In the genomic region with DNA sequence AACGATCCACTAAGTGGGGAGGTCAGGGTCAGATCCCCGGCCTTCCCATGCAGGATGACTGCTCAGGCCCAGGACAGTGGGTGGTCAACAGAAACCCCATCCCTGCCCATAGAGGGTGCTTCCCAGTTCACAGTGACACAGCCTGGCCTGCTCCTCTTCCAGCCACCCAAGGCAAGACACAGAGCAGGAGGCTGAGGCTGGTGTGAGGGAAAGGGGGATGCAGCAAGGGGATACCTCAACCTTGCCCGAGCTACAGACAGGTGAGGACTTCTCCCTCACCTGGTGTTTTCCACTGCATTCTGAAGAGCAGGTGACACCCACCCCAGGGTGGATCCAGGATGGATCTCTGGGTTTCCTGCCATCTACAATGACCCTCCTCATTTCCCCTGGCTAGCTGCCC, we compare ENCODE assay signal across 14 cellular contexts.
DNase-seq lines count a peak whose midpoint lies in the region; ATAC-seq and TF ChIP-seq lines count a peak whose summit lies in the region.
"Had no signal": no experiment of that assay in that cellular context is flagged by ENCODE, and none has a peak within 500 bp of the region (broad histone marks: within the 10 kb centered on the region; RNA-seq: fewer than 3 reads in every experiment).

No MANE protein-coding gene starts in this region.

- no peak overlapping the region for H3K4me3 Mint-ChIP-seq in activated CD4-positive, alpha-beta memory T cell treated with anti-CD3 and anti-CD28 coated beads for 36 hours
- no peak overlapping the region for H3K4me3 Mint-ChIP-seq in activated CD4-positive, alpha-beta memory T cell treated with anti-CD3 and anti-CD28 coated beads, Interleukin-2, amount 10 ng/mL, durations not matched to agents 7 days and 5 days
- no peak overlapping the region for H3K4me3 Mint-ChIP-seq in osteocyte (ENCODE audit: unreplicated experiment)
- no peak overlapping the region for H3K4me3 Mint-ChIP-seq in type B pancreatic cell
- H3K4me3 Mint-ChIP-seq: CD8-positive, alpha-beta memory T cell; GM23338 had no signal

- CTCF ChIA-PET in activated CD4-positive, alpha-beta memory T cell treated with anti-CD3 and anti-CD28 coated beads for 36 hours (lab: Charles Lee), result no interaction called here
- CTCF ChIA-PET in activated CD4-positive, alpha-beta memory T cell treated with anti-CD3 and anti-CD28 coated beads, Interleukin-2, amount 10 ng/mL, durations not matched to agents 7 days and 5 days (lab: Charles Lee), result no interaction called here

- intact Hi-C loops in activated CD4-positive, alpha-beta memory T cell treated with anti-CD3 and anti-CD28 coated beads for 36 hours (cut with micrococcal nuclease), result no loop called here

- H3K27ac Mint-ChIP-seq in activated CD4-positive, alpha-beta memory T cell treated with anti-CD3 and anti-CD28 coated beads for 36 hours, result no peak overlapping the region
- no peak overlapping the region for H3K27ac Mint-ChIP-seq in activated CD4-positive, alpha-beta memory T cell treated with anti-CD3 and anti-CD28 coated beads, Interleukin-2, amount 10 ng/mL, durations not matched to agents 7 days and 5 days
- H3K27ac Mint-ChIP-seq in osteocyte (ENCODE audit: unreplicated experiment) (no peak overlapping the region), type B pancreatic cell (no peak overlapping the region)
- H3K27ac Mint-ChIP-seq: CD8-positive, alpha-beta memory T cell; GM23338 had no signal

- H3K4me1 ChIP-seq in RWPE2 (ENCODE audit: insufficient read depth, poor library complexity, severe bottlenecking), result no peaks in the 10 kb centered on the region
- H3K4me1 ChIP-seq: Caco-2 had no signal

- DNase-seq in activated CD4-positive, alpha-beta memory T cell treated with anti-CD3 and anti-CD28 coated beads for 36 hours, result peak; percentile 6
- no peak for DNase-seq in activated CD4-positive, alpha-beta memory T cell treated with anti-CD3 and anti-CD28 coated beads, Interleukin-2, amount 10 ng/mL, durations not matched to agents 7 days and 5 days
- peak; percentile 49 for DNase-seq in RWPE2 (ENCODE audit: low spot score)
- DNase-seq in osteocyte (ENCODE audit: extremely low spot score, unreplicated experiment), result peak; percentile 40
- DNase-seq in type B pancreatic cell (ENCODE audit: extremely low spot score, unreplicated experiment), result peak; percentile 50
- DNase-seq in HK-2 (ENCODE audit: unreplicated experiment), result no peak
- DNase-seq: 8988T; AML-193; CD8-positive, alpha-beta memory T cell; GF-D8 had no signal

- no peaks in the 10 kb centered on the region for H3K4me1 Mint-ChIP-seq in activated CD4-positive, alpha-beta memory T cell treated with anti-CD3 and anti-CD28 coated beads for 36 hours (ENCODE audit: low read depth)
- H3K4me1 Mint-ChIP-seq in activated CD4-positive, alpha-beta memory T cell treated with anti-CD3 and anti-CD28 coated beads, Interleukin-2, amount 10 ng/mL, durations not matched to agents 7 days and 5 days, result no peaks in the 10 kb centered on the region
- H3K4me1 Mint-ChIP-seq in osteocyte (ENCODE audit: unreplicated experiment) (no peaks in the 10 kb centered on the region), type B pancreatic cell (ENCODE audit: unreplicated experiment) (peaks cover 6% of the 10 kb centered on the region)
- H3K4me1 Mint-ChIP-seq: CD8-positive, alpha-beta memory T cell had no signal

- no peak overlapping the region for H3K4me3 ChIP-seq in RWPE2 (ENCODE audit: severe bottlenecking)
- H3K4me3 ChIP-seq: BLaER1, GM23338 had no signal

- peaks cover 2% of the 10 kb centered on the region for H3K9me3 Mint-ChIP-seq in activated CD4-positive, alpha-beta memory T cell treated with anti-CD3 and anti-CD28 coated beads for 36 hours
- H3K9me3 Mint-ChIP-seq in activated CD4-positive, alpha-beta memory T cell treated with anti-CD3 and anti-CD28 coated beads, Interleukin-2, amount 10 ng/mL, durations not matched to agents 7 days and 5 days, result peaks cover 3% of the 10 kb centered on the region
- peaks cover 5% of the 10 kb centered on the region for H3K9me3 Mint-ChIP-seq in osteocyte (ENCODE audit: unreplicated experiment)
- no peaks in the 10 kb centered on the region for H3K9me3 Mint-ChIP-seq in type B pancreatic cell

- TF ChIP-seq CTCF in RWPE2 (IDR thresholded peaks at IDR 0.05; ENCODE audit: poor library complexity, severe bottlenecking), result no peak
- no peak for TF ChIP-seq CTCF in osteocyte (IDR thresholded peaks at IDR 0.05)
- TF ChIP-seq CTCF in type B pancreatic cell (conservative IDR thresholded peaks at IDR 0.05), result no peak

- H3K36me3 Mint-ChIP-seq in activated CD4-positive, alpha-beta memory T cell treated with anti-CD3 and anti-CD28 coated beads for 36 hours, result no peaks in the 10 kb centered on the region
- no peaks in the 10 kb centered on the region for H3K36me3 Mint-ChIP-seq in activated CD4-positive, alpha-beta memory T cell treated with anti-CD3 and anti-CD28 coated beads, Interleukin-2, amount 10 ng/mL, durations not matched to agents 7 days and 5 days (ENCODE audit: low read depth)
- H3K36me3 Mint-ChIP-seq in osteocyte (ENCODE audit: unreplicated experiment), result no peaks in the 10 kb centered on the region
- no peaks in the 10 kb centered on the region for H3K36me3 Mint-ChIP-seq in type B pancreatic cell

- H3K27ac ChIP-seq in RWPE2 (ENCODE audit: poor library complexity, severe bottlenecking), result no peak overlapping the region
- H3K27ac ChIP-seq: BLaER1 had no signal

- H3K27me3 ChIP-seq in RWPE2 (ENCODE audit: insufficient read depth, poor library complexity, severe bottlenecking), result peaks cover 18% of the 10 kb centered on the region
- H3K27me3 ChIP-seq: BLaER1 had no signal

- H3K36me3 ChIP-seq in RWPE2 (ENCODE audit: low read depth), result no peaks in the 10 kb centered on the region
- H3K36me3 ChIP-seq: BLaER1 had no signal

- POLR2A ChIA-PET in activated CD4-positive, alpha-beta memory T cell treated with anti-CD3 and anti-CD28 coated beads for 36 hours (lab: Charles Lee), result no interaction called here
- POLR2A ChIA-PET in activated CD4-positive, alpha-beta memory T cell treated with anti-CD3 and anti-CD28 coated beads, Interleukin-2, amount 10 ng/mL, durations not matched to agents 7 days and 5 days (lab: Charles Lee), result no interaction called here

- H3K9me3 ChIP-seq in RWPE2 (ENCODE audit: severe bottlenecking), result peaks cover 5% of the 10 kb centered on the region

- peaks cover 4% of the 10 kb centered on the region for H3K27me3 Mint-ChIP-seq in activated CD4-positive, alpha-beta memory T cell treated with anti-CD3 and anti-CD28 coated beads for 36 hours
- H3K27me3 Mint-ChIP-seq in activated CD4-positive, alpha-beta memory T cell treated with anti-CD3 and anti-CD28 coated beads, Interleukin-2, amount 10 ng/mL, durations not matched to agents 7 days and 5 days, result no peaks in the 10 kb centered on the region
- H3K27me3 Mint-ChIP-seq in osteocyte (ENCODE audit: unreplicated experiment) (no peaks in the 10 kb centered on the region), type B pancreatic cell (no peaks in the 10 kb centered on the region)

- ATAC-seq in RWPE2 (ENCODE audit: low read depth), result no peak
- no peak for ATAC-seq in GM21619 (IDR thresholded peaks at IDR 0.05; ENCODE audit: unreplicated experiment)
- ATAC-seq: GM23338 had no signal

Comparison
In these comparisons a context has a peak if more than half of its experiments do, and no peak if none do; other contexts are left out.
1. DNase-seq: peak in activated CD4-positive, alpha-beta memory T cell treated with anti-CD3 and anti-CD28 coated beads for 36 hours (single experiment), RWPE2 (single experiment), osteocyte (single experiment) and type B pancreatic cell (single experiment); none in activated CD4-positive, alpha-beta memory T cell treated with anti-CD3 and anti-CD28 coated beads, Interleukin-2, amount 10 ng/mL, durations not matched to agents 7 days and 5 days (single experiment) and HK-2 (single experiment).